Comparison of ENCODE assay signal across 26 cellular contexts in genomic region chr5:170388240-170388639, GRCh38. TPM values are rescaled to one million over a fixed set of nuclear protein-coding genes. Genes with fewer than 3 reads are reported as not detected.
A peak's percentile ranks its signal among the peaks of the same experiment; 100 is the strongest.
DNase-seq lines count a peak whose midpoint lies in the region; ATAC-seq and TF ChIP-seq lines count a peak whose summit lies in the region.
"Had no signal": no experiment of that assay in that cellular context is flagged by ENCODE, and none has a peak within 500 bp of the region (broad histone marks: within the 10 kb centered on the region; RNA-seq: fewer than 3 reads in every experiment).

No MANE protein-coding gene starts in this region.

- no peaks in the 10 kb centered on the region for H3K27me3 ChIP-seq in cardiac muscle cell
- H3K27me3 ChIP-seq in esophagus (ENCODE audit: control insufficient read depth in 1 of 2, insufficient read depth in 2 of 2, low read length in 2 of 2), result no peaks in the 10 kb centered on the region
- H3K27me3 ChIP-seq in ovary, result no peaks in the 10 kb centered on the region
- H3K27me3 ChIP-seq in uterus, result no peaks in the 10 kb centered on the region

- no peak overlapping the region for H3K4me3 ChIP-seq in cardiac muscle cell
- H3K4me3 ChIP-seq in esophagus (ENCODE audit: low read depth in 1 of 2, low read length in 2 of 2), result peak overlapping the region; percentile 2 to 46
- H3K4me3 ChIP-seq in ovary, result peak overlapping the region; percentile 46
- peak overlapping the region; percentile 43 to 53 for H3K4me3 ChIP-seq in uterus
- H3K4me3 ChIP-seq: GM23338 had no signal

- TF ChIP-seq POLR2A in ovary (IDR thresholded peaks at IDR 0.05) (no peak), uterus (IDR thresholded peaks at IDR 0.05) (no peak)

- H3K4me1 ChIP-seq in cardiac muscle cell (ENCODE audit: low read depth), result peaks cover 32% of the 10 kb centered on the region
- H3K4me1 ChIP-seq in esophagus (ENCODE audit: control insufficient read depth in 2 of 2, insufficient read depth in 2 of 2, low read length in 1 of 2), result peaks cover 0 to 5% of the 10 kb centered on the region in 2 donors
- no peaks in the 10 kb centered on the region for H3K4me1 ChIP-seq in ovary (ENCODE audit: insufficient read depth)
- no peaks in the 10 kb centered on the region for H3K4me1 ChIP-seq in uterus
- H3K4me1 ChIP-seq: Caco-2 had no signal

- TF ChIP-seq CTCF in cardiac muscle cell (IDR thresholded peaks at IDR 0.05; ENCODE audit: low read depth, low read length) (no peak), ovary (IDR thresholded peaks at IDR 0.05) (no peak), uterus (IDR thresholded peaks at IDR 0.05) (no peak)

- WGBS in esophagus, 2 donors, result 81% methylated on average over 3 of the region's 3 CpGs
- 86 to 92% (median 92%) methylated on average over 3 of the region's 3 CpGs for WGBS in ovary, 3 donors

- peak overlapping the region; percentile 93 for H3K27ac ChIP-seq in cardiac muscle cell
- peak overlapping the region in 1 of 2 donors; percentile 86 for H3K27ac ChIP-seq in esophagus (ENCODE audit: low read depth in 2 of 2, low read length in 1 of 2)
- H3K27ac ChIP-seq in ovary, result no peak overlapping the region
- peak overlapping the region; percentile 84 to 91 for H3K27ac ChIP-seq in uterus
- H3K27ac ChIP-seq: epithelial cell of prostate had no signal

- no peak for ATAC-seq in left cardiac atrium
- ATAC-seq: activated CD4-positive, alpha-beta T cell treated with anti-CD3 and anti-CD28 coated beads for 36 hours; naive thymus-derived CD8-positive, alpha-beta T cell had no signal

- no peaks in the 10 kb centered on the region for H3K36me3 ChIP-seq in cardiac muscle cell
- H3K36me3 ChIP-seq in esophagus (ENCODE audit: control insufficient read depth in 2 of 2, insufficient read depth in 2 of 2, low read length in 1 of 2), result no peaks in the 10 kb centered on the region
- no peaks in the 10 kb centered on the region for H3K36me3 ChIP-seq in ovary
- no peaks in the 10 kb centered on the region for H3K36me3 ChIP-seq in uterus

- TF ChIP-seq EP300 in ovary (IDR thresholded peaks at IDR 0.05), result no peak

- intact Hi-C loops in left cardiac atrium (cut with DNase I) (no loop called here), ovary (cut with DNase I) (no loop called here), uterus (cut with DNase I; ENCODE audit: low total_unique reads) (no loop called here)

- H3K9me3 ChIP-seq in cardiac muscle cell (ENCODE audit: low read depth), result no peaks in the 10 kb centered on the region
- no peaks in the 10 kb centered on the region for H3K9me3 ChIP-seq in esophagus (ENCODE audit: control insufficient read depth in 2 of 2, insufficient read depth in 1 of 2, low read depth in 1 of 2, low read length in 1 of 2)
- H3K9me3 ChIP-seq in ovary, result no peaks in the 10 kb centered on the region
- H3K9me3 ChIP-seq in uterus, result no peaks in the 10 kb centered on the region
- H3K9me3 ChIP-seq: Caco-2 had no signal

- DNase-seq in cardiac muscle cell (ENCODE audit: low read depth in 1 of 2, low spot score in 1 of 2), result no peak
- DNase-seq in left cardiac atrium, result no peak
- DNase-seq in ovary, result no peak
- DNase-seq in uterus, result no peak
- DNase-seq in stimulated activated CD4-positive, alpha-beta T cell treated with anti-CD3 and anti-CD28 coated beads, Interleukin-4, amount 100 ng/mL, for 1 hour, result no peak
- no peak for DNase-seq in DMS79 (lab: John Stamatoyannopoulos, UW)
- DNase-seq in RPMI8226, result no peak
- DNase-seq: activated CD4-positive, alpha-beta T cell treated with anti-CD3 and anti-CD28 coated beads for 36 hours; activated naive CD4-positive, alpha-beta T cell treated with anti-CD3 and anti-CD28 coated beads for 36 hours; activated T-cell treated with anti-CD3 and anti-CD28 coated beads, Interleukin-2, amount 50 U/mL, for 48 hours; AML-193; amniotic stem cell; Caco-2; kidney; naive thymus-derived CD8-positive, alpha-beta T cell; NCI-H1048; NCI-H187 treated with DMSO at 0.1 percent for 48 hours; NCI-H2227 treated with DMSO at 0.1 percent for 48 hours; NCI-H774; stimulated activated CD4-positive, alpha-beta T cell treated with anti-CD3 and anti-CD28 coated beads, Interleukin-15, amount 100 ng/mL, for 24 hours had no signal

RNA-seq across cellular contexts. Expression of gene KCNMB1, which starts 0.9 kb away (rescaled TPM):
- total RNA-seq in cardiac muscle cell (1.9 and 2.9 TPM in 2 replicates), left cardiac atrium (1 to 10 TPM; 2.2 to 6.0 TPM), ovary (10 to 100 TPM in 1 of 7 donors, 1 to 10 TPM in 4, under 1 TPM in 2; 0.24 to 13.6 (median 2.0) TPM), uterus (10 to 100 TPM in 1 of 4 donors, 1 to 10 TPM in 3; 5.7 to 42.6 (median 8.7) TPM)
- polyA plus RNA-seq in cardiac muscle cell (2.9 and 3.9 TPM in 2 replicates), esophagus (1 to 10 TPM; 4.2 to 8.2 TPM), ovary (10 to 100 TPM in 1 of 2 donors, 1 to 10 TPM in 1; 3.5 to 12.1 TPM)
- total RNA-seq: A172; activated CD4-positive, alpha-beta T cell treated with anti-CD3 and anti-CD28 coated beads for 36 hours; activated CD8-positive, alpha-beta memory T cell treated with anti-CD3 and anti-CD28 coated beads for 36 hours; Caco-2; HepG2; naive thymus-derived CD8-positive, alpha-beta T cell had no signal
- polyA plus RNA-seq: HepG2 had no signal

Comparison
In these comparisons a context has a peak if more than half of its experiments do, and no peak if none do; other contexts are left out.
1. H3K27ac ChIP-seq: peak in cardiac muscle cell (single experiment) and uterus (2 of 2); none in ovary (0 of 2).